ENCODE assay signal across 15 cellular contexts in the genomic region with DNA sequence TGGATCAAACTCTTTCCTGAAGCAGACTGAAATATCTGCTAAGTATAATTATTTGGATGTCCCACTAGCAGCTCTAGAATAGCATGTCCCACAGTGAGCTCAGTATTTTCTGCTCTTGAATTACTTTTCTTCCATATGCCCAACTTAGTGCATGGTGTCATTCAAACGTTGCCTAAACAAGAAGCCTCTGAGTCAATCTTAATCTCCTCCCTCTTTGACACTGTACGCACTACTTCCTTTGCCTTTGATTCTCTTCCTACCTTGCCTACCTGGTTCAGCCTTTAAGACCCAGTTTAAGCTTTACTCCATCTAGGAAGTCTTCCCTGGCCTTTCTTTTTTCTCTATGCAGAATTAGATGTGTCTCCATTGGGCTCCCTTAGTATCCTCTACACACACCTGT. TPM values are rescaled to one million over a fixed set of nuclear protein-coding genes. Genes with fewer than 3 reads are reported as not detected.
DNase-seq lines count a peak whose midpoint lies in the region; ATAC-seq and TF ChIP-seq lines count a peak whose summit lies in the region.
"Had no signal": no experiment of that assay in that cellular context is flagged by ENCODE, and none has a peak within 500 bp of the region (broad histone marks: within the 10 kb centered on the region; RNA-seq: fewer than 3 reads in every experiment).

No MANE protein-coding gene starts in this region.

- TF ChIP-seq CTCF in mammary epithelial cell (conservative IDR thresholded peaks at IDR 0.05 in 1 of 2, IDR thresholded peaks at IDR 0.05 in 1 of 2; ENCODE audit: extremely low read depth in 1 of 2, insufficient read depth in 1 of 2, low read depth in 1 of 2, low read length in 2 of 2) (no peak), breast epithelium (IDR thresholded peaks at IDR 0.05) (no peak), PC-3 (conservative IDR thresholded peaks at IDR 0.05; ENCODE audit: low read depth, low read length) (no peak)

- no TSS peak for BruUV-seq in mammary epithelial cell (replicated peaks; lab: Mats Ljungman, UMichigan)
- no TSS peak for BruUV-seq in PC-3 (replicated peaks; lab: Mats Ljungman, UMichigan)

- no peak overlapping the region for H2BK5ac ChIP-seq in mesenchymal stem cell (ENCODE audit: low read depth, low read length, poor library complexity, severe bottlenecking)

- peak; percentile 37 for DNase-seq in mammary epithelial cell
- DNase-seq in breast epithelium (ENCODE audit: low spot score in 2 of 2), result no peak
- peak; percentile 26 for DNase-seq in PC-3
- peak; percentile 16 for DNase-seq in epithelial cell of prostate (ENCODE audit: low read depth, low spot score)
- peak; percentile 16 for DNase-seq in mesenchymal stem cell
- no peak for DNase-seq in activated naive CD4-positive, alpha-beta T cell (lab: John Stamatoyannopoulos, UW)
- no peak for DNase-seq in COLO668 (lab: John Stamatoyannopoulos, UW; ENCODE audit: unreplicated experiment)
- DNase-seq: C1 segment of cervical spinal cord; CD4-positive, alpha-beta T cell; DND-41; GF-D8; HCEC 1CT; HFFc6 had no signal

- H2AFZ ChIP-seq in mammary epithelial cell (ENCODE audit: low read depth, low read length), result no peak overlapping the region
- H2AFZ ChIP-seq in PC-3 (ENCODE audit: low read length), result no peak overlapping the region
- H2AFZ ChIP-seq in mesenchymal stem cell (ENCODE audit: low read depth, low read length), result no peak overlapping the region

- H3K9me3 ChIP-seq in mammary epithelial cell (replicated peaks; ENCODE audit: insufficient read depth, low read length) (no peaks in the 10 kb centered on the region), breast epithelium (no peaks in the 10 kb centered on the region), PC-3 (ENCODE audit: low read length) (no peaks in the 10 kb centered on the region), mesenchymal stem cell (ENCODE audit: control insufficient read depth, low read length) (no peaks in the 10 kb centered on the region)

- H3K4me1 ChIP-seq in mammary epithelial cell (ENCODE audit: insufficient read depth, low read length), result peaks cover 4% of the 10 kb centered on the region
- H3K4me1 ChIP-seq in breast epithelium, result no peaks in the 10 kb centered on the region
- H3K4me1 ChIP-seq in PC-3 (ENCODE audit: insufficient read depth, low read length), result no peaks in the 10 kb centered on the region
- H3K4me1 ChIP-seq in mesenchymal stem cell (ENCODE audit: control insufficient read depth, insufficient read depth, low read depth, low read length), result no peaks in the 10 kb centered on the region

- H3K79me2 ChIP-seq in mammary epithelial cell (ENCODE audit: insufficient read depth, low read length), result no peaks in the 10 kb centered on the region
- no peaks in the 10 kb centered on the region for H3K79me2 ChIP-seq in PC-3 (ENCODE audit: low read length)

- no peak for TF ChIP-seq POLR2A in breast epithelium (IDR thresholded peaks at IDR 0.05)

- H3K9ac ChIP-seq in mammary epithelial cell (ENCODE audit: insufficient read depth, low read length), result no peak overlapping the region
- H3K9ac ChIP-seq in PC-3 (ENCODE audit: low read length), result no peak overlapping the region
- H3K9ac ChIP-seq in mesenchymal stem cell (ENCODE audit: low read length), result no peak overlapping the region

- CTCF ChIA-PET in mammary epithelial cell (lab: Charles Lee; ENCODE audit: low non-redundant PET), result no interaction called here
- CTCF ChIA-PET in PC-3 (lab: Charles Lee), result no interaction called here

- ATAC-seq in PC-3, result peak; percentile 60
- ATAC-seq in HG03354 (IDR thresholded peaks at IDR 0.05; ENCODE audit: poor library complexity, severe bottlenecking, unreplicated experiment), result no peak

- H3K27ac ChIP-seq in mammary epithelial cell (ENCODE audit: insufficient read depth, low read depth, low read length), result no peak overlapping the region
- H3K27ac ChIP-seq in breast epithelium, result no peak overlapping the region
- no peak overlapping the region for H3K27ac ChIP-seq in PC-3 (ENCODE audit: low read length)
- no peak overlapping the region for H3K27ac ChIP-seq in epithelial cell of prostate
- no peak overlapping the region for H3K27ac ChIP-seq in mesenchymal stem cell (ENCODE audit: low read length, poor library complexity, severe bottlenecking)
- H3K27ac ChIP-seq: HL-60 had no signal

- H2AK5ac ChIP-seq in mesenchymal stem cell (ENCODE audit: low read length, severe bottlenecking), result no peak overlapping the region

- H3K9me2 ChIP-seq in PC-3 (replicated peaks; ENCODE audit: low read length), result no peaks in the 10 kb centered on the region

- H3K18ac ChIP-seq in mesenchymal stem cell (ENCODE audit: low read depth in 1 of 2, low read length in 2 of 2), result no peak overlapping the region

- H2BK12ac ChIP-seq in mesenchymal stem cell (ENCODE audit: low read length in 2 of 2), result no peak overlapping the region

- H3K36me3 ChIP-seq in mammary epithelial cell (ENCODE audit: insufficient read depth, low read length) (peaks cover 2% of the 10 kb centered on the region), breast epithelium (no peaks in the 10 kb centered on the region), PC-3 (ENCODE audit: low read depth, low read length) (peaks cover 2% of the 10 kb centered on the region; the same call in 1 of the 2 replicates), mesenchymal stem cell (ENCODE audit: control insufficient read depth in 1 of 2, insufficient read depth in 2 of 2, low read depth in 1 of 2, low read length in 2 of 2) (peaks cover 7 to 17% of the 10 kb centered on the region in 2 experiments)

- H3K4ac ChIP-seq in mesenchymal stem cell (ENCODE audit: low read depth in 1 of 2, low read length in 2 of 2), result no peak overlapping the region

- intact Hi-C loops in mammary epithelial cell (cut with micrococcal nuclease) (loop anchor here (5.0 kb wide), 4 partner anchors 399 to 694 kb away; a partner anchor contains a TSS), breast epithelium (cut with DNase I; ENCODE audit: low total_unique reads) (no loop called here), PC-3 (cut with micrococcal nuclease) (loop anchor here (10.0 kb wide), 1 partner anchor 401 kb away; no protein-coding TSS in a partner anchor)

- in situ Hi-C loops in mammary epithelial cell (cut with MboI; ENCODE audit: low sequenced_read_pairs in 2 of 2), result loop anchor here in 1 of 2 donors (25.0 kb wide), 1 partner anchor 319 kb away; no protein-coding TSS in a partner anchor

- no peak overlapping the region for H3K4me2 ChIP-seq in mammary epithelial cell (ENCODE audit: insufficient read depth, low read depth, low read length)
- no peak overlapping the region for H3K4me2 ChIP-seq in PC-3 (ENCODE audit: low read length)
- H3K4me2 ChIP-seq in mesenchymal stem cell (ENCODE audit: low read length, poor library complexity, severe bottlenecking), result no peak overlapping the region

- 61% methylated on average over 2 of the region's 2 CpGs for WGBS in mammary epithelial cell (ENCODE audit: low coverage, missing lambda C conversion rate)
- 60% methylated on average over 2 of the region's 2 CpGs for WGBS in mesenchymal stem cell

- H2BK15ac ChIP-seq in mesenchymal stem cell (ENCODE audit: low read depth, poor library complexity, severe bottlenecking), result no peak overlapping the region

- H3K14ac ChIP-seq in mesenchymal stem cell (ENCODE audit: low read length in 2 of 2), result no peak overlapping the region

- H4K8ac ChIP-seq in mesenchymal stem cell (ENCODE audit: low read length), result no peak overlapping the region

- no peak overlapping the region for H3K23ac ChIP-seq in mesenchymal stem cell (ENCODE audit: low read length in 2 of 2)

- H3K27me3 ChIP-seq in mammary epithelial cell (ENCODE audit: insufficient read depth, low read length), result no peaks in the 10 kb centered on the region
- H3K27me3 ChIP-seq in breast epithelium, result no peaks in the 10 kb centered on the region
- no peaks in the 10 kb centered on the region for H3K27me3 ChIP-seq in PC-3 (ENCODE audit: low read length)
- H3K27me3 ChIP-seq in mesenchymal stem cell (ENCODE audit: control insufficient read depth in 1 of 2, insufficient read depth in 1 of 2, low read length in 2 of 2), result no peaks in the 10 kb centered on the region

- H3K79me1 ChIP-seq in mesenchymal stem cell (replicated peaks; ENCODE audit: low read length, poor library complexity, severe bottlenecking), result no peaks in the 10 kb centered on the region

- H2BK120ac ChIP-seq in mesenchymal stem cell (ENCODE audit: low read depth, low read length), result no peak overlapping the region

- H3F3A ChIP-seq in PC-3 (ENCODE audit: low read length, unreplicated experiment), result no peaks in the 10 kb centered on the region

- no peak overlapping the region for H3K4me3 ChIP-seq in mammary epithelial cell (replicated peaks in 1 of 3; ENCODE audit: insufficient read depth in 1 of 3, low read depth in 2 of 3, low read length in 3 of 3)
- H3K4me3 ChIP-seq in breast epithelium, result no peak overlapping the region
- H3K4me3 ChIP-seq in PC-3 (ENCODE audit: low read length), result no peak overlapping the region
- H3K4me3 ChIP-seq in mesenchymal stem cell (ENCODE audit: insufficient read depth in 1 of 2, low read depth in 1 of 2, low read length in 2 of 2), result no peak overlapping the region

- dilution Hi-C loops in mammary epithelial cell (cut with HindIII; ENCODE audit: low sequenced_read_pairs), result no loop called here

- no peaks in the 10 kb centered on the region for H4K20me1 ChIP-seq in mammary epithelial cell (ENCODE audit: insufficient read depth, low read length)
- H4K20me1 ChIP-seq in PC-3 (ENCODE audit: low read length), result no peaks in the 10 kb centered on the region

- H4K91ac ChIP-seq in mesenchymal stem cell (ENCODE audit: low read length), result no peak overlapping the region

- POLR2A ChIA-PET in PC-3 (lab: Charles Lee; ENCODE audit: unreplicated experiment), result no interaction called here

RNA-seq across cellular contexts. Expression of a gene that starts 54.5 kb away (rescaled TPM):
- total RNA-seq in mammary epithelial cell (10 to 100 TPM; 22.7 to 41.2 TPM), breast epithelium (10 to 100 TPM; 28.5 to 45.2 (median 33.1) TPM), PC-3 (2014; rRNA removed) (34.3 and 37.9 TPM in 2 replicates)
- polyA plus RNA-seq in mammary epithelial cell, result 28.1 TPM
- polyA minus RNA-seq in mammary epithelial cell, result 33.3 TPM
- polyA plus RNA-seq in mesenchymal stem cell (2013, experiment 1 of 2), result 14.9 TPM
- polyA plus RNA-seq in mesenchymal stem cell (2013, experiment 2 of 2), result 13.9 TPM

Comparison
In these comparisons a context has a peak if more than half of its experiments do, and no peak if none do; other contexts are left out.
1. DNase-seq: peak in mammary epithelial cell (single experiment), PC-3 (single experiment), epithelial cell of prostate (single experiment) and mesenchymal stem cell (single experiment); none in breast epithelium (0 of 2), activated naive CD4-positive, alpha-beta T cell (0 of 4) and COLO668 (single experiment).